In the genomic region with DNA sequence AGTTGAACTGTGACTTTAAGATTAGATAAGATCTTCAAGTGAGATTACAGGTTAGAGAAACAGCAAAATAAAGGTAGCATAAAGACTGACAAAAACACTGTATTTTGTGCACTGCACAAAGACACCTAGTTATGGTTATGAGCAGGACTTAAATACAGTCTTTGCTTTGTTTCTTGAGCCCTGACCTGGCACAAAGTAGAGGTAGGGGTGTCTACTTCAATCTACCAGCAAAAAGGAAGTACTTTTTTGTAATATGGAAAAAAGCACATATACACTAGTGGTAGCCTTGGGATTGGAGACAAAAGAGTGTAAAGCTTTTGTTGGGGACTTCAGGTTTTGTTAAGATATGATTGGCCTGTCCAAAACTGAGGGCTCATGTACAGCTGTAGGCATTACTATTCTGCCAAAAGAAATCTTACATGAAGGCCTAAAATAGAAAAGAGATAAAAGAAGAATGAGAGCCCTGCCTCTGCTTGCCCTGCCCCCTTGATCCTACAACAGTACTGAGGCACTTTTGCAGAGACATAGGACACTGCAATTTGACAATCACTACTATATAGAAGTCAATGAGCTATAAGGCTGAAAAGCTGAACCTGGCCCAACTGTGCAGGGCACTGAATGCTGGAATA, we compare ENCODE assay signal across 21 cellular contexts.
DNase-seq lines count a peak whose midpoint lies in the region; ATAC-seq and TF ChIP-seq lines count a peak whose summit lies in the region.
"Had no signal": no experiment of that assay in that cellular context is flagged by ENCODE, and none has a peak within 500 bp of the region (broad histone marks: within the 10 kb centered on the region; RNA-seq: fewer than 3 reads in every experiment).

No MANE protein-coding gene starts in this region.

- no peak for ATAC-seq in activated T-cell treated with anti-CD3 and anti-CD28 coated beads, Interleukin-2, amount 50 U/mL, for 72 hours (replicated peaks in 1 of 2)
- ATAC-seq in stimulated activated effector memory CD8-positive, alpha-beta T cell treated with anti-CD3 and anti-CD28 coated beads, Interleukin-12 subunit alpha, Interleukin-12 subunit beta, amount 100 ng/mL, for 72 hours: no peak
- ATAC-seq: HepG2 had no signal

- H3K9me3 Mint-ChIP-seq in activated T-cell treated with anti-CD3 and anti-CD28 coated beads, Interleukin-2, amount 50 U/mL, for 72 hours: peaks cover 0 to 1% of the 10 kb centered on the region in 2 donors
- peaks cover 4% of the 10 kb centered on the region for H3K9me3 Mint-ChIP-seq in activated T-cell treated with anti-CD3 and anti-CD28 coated beads, Interleukin-2, amount 50 U/mL, for 24 hours
- H3K9me3 Mint-ChIP-seq in activated T-helper 1 cell treated with anti-CD3 and anti-CD28 coated beads, Interleukin-12 subunit alpha, Interleukin-12 subunit beta, Interleukin-2, Interleukin-4 antibody, amounts not matched to agents 30 ng/mL and 10 ng/mL and 1 ng/mL, durations not matched to agents 14 hours and 24 hours and 36 hours: no peaks in the 10 kb centered on the region
- H3K9me3 Mint-ChIP-seq in stimulated activated effector memory CD8-positive, alpha-beta T cell treated with anti-CD3 and anti-CD28 coated beads, Interleukin-12 subunit alpha, Interleukin-12 subunit beta, amount 100 ng/mL, for 72 hours: no peaks in the 10 kb centered on the region

- no peak for DNase-seq in activated T-cell treated with anti-CD3 and anti-CD28 coated beads, Interleukin-2, amount 50 U/mL, for 72 hours
- no peak for DNase-seq in activated T-cell treated with anti-CD3 and anti-CD28 coated beads, Interleukin-2, amount 50 U/mL, for 24 hours
- no peak for DNase-seq in activated T-helper 1 cell treated with anti-CD3 and anti-CD28 coated beads, Interleukin-12 subunit alpha, Interleukin-12 subunit beta, Interleukin-2, Interleukin-4 antibody, amounts not matched to agents 30 ng/mL and 10 ng/mL and 1 ng/mL, durations not matched to agents 14 hours and 24 hours and 36 hours (ENCODE audit: low spot score)
- DNase-seq in left ventricle myocardium inferior (no peak), iPS-NIHi7 (ENCODE audit: extremely low spot score) (no peak), activated gamma-delta T cell treated with Interleukin-2 at 50 U/mL for 16 hours (no peak)
- DNase-seq in stimulated activated effector memory CD8-positive, alpha-beta T cell treated with anti-CD3 and anti-CD28 coated beads, Interleukin-12 subunit alpha, Interleukin-12 subunit beta, amount 100 ng/mL, for 72 hours (ENCODE audit: low spot score in 2 of 2): no peak
- DNase-seq in central memory CD4-positive, alpha-beta T cell: no peak
- DNase-seq: AML-193, Caco-2, GDM1, H7, KBM-7, NCI-H1105, NCI-H1694, NCI-H510A treated with DMSO at 0.1 percent for 48 hours, NCI-H82, OCI-M1 had no signal

- H3K4me3 ChIP-seq in left ventricle myocardium inferior: no peak overlapping the region

- TF ChIP-seq CTCF in left ventricle myocardium inferior (IDR thresholded peaks at IDR 0.05; ENCODE audit: borderline replicate concordance): no peak

- H3K27me3 Mint-ChIP-seq in activated T-cell treated with anti-CD3 and anti-CD28 coated beads, Interleukin-2, amount 50 U/mL, for 72 hours (ENCODE audit: low read depth): no peaks in the 10 kb centered on the region
- H3K27me3 Mint-ChIP-seq in activated T-cell treated with anti-CD3 and anti-CD28 coated beads, Interleukin-2, amount 50 U/mL, for 24 hours: no peaks in the 10 kb centered on the region
- H3K27me3 Mint-ChIP-seq in activated T-helper 1 cell treated with anti-CD3 and anti-CD28 coated beads, Interleukin-12 subunit alpha, Interleukin-12 subunit beta, Interleukin-2, Interleukin-4 antibody, amounts not matched to agents 30 ng/mL and 10 ng/mL and 1 ng/mL, durations not matched to agents 14 hours and 24 hours and 36 hours (ENCODE audit: insufficient read depth): no peaks in the 10 kb centered on the region

- no peaks in the 10 kb centered on the region for H3K9me3 ChIP-seq in left ventricle myocardium inferior (replicated peaks)
- H3K9me3 ChIP-seq: Caco-2 had no signal

- peak overlapping the region; percentile 65 for H3K27ac Mint-ChIP-seq in activated T-cell treated with anti-CD3 and anti-CD28 coated beads, Interleukin-2, amount 50 U/mL, for 72 hours
- no peak overlapping the region for H3K27ac Mint-ChIP-seq in activated T-cell treated with anti-CD3 and anti-CD28 coated beads, Interleukin-2, amount 50 U/mL, for 24 hours
- peak overlapping the region; percentile 18 for H3K27ac Mint-ChIP-seq in activated T-helper 1 cell treated with anti-CD3 and anti-CD28 coated beads, Interleukin-12 subunit alpha, Interleukin-12 subunit beta, Interleukin-2, Interleukin-4 antibody, amounts not matched to agents 30 ng/mL and 10 ng/mL and 1 ng/mL, durations not matched to agents 14 hours and 24 hours and 36 hours
- peak overlapping the region; percentile 58 for H3K27ac Mint-ChIP-seq in stimulated activated effector memory CD8-positive, alpha-beta T cell treated with anti-CD3 and anti-CD28 coated beads, Interleukin-12 subunit alpha, Interleukin-12 subunit beta, amount 100 ng/mL, for 72 hours

- H3K4me3 Mint-ChIP-seq in activated T-cell treated with anti-CD3 and anti-CD28 coated beads, Interleukin-2, amount 50 U/mL, for 72 hours: no peak overlapping the region
- H3K4me3 Mint-ChIP-seq in activated T-cell treated with anti-CD3 and anti-CD28 coated beads, Interleukin-2, amount 50 U/mL, for 24 hours: no peak overlapping the region
- H3K4me3 Mint-ChIP-seq in activated T-helper 1 cell treated with anti-CD3 and anti-CD28 coated beads, Interleukin-12 subunit alpha, Interleukin-12 subunit beta, Interleukin-2, Interleukin-4 antibody, amounts not matched to agents 30 ng/mL and 10 ng/mL and 1 ng/mL, durations not matched to agents 14 hours and 24 hours and 36 hours: no peak overlapping the region
- H3K4me3 Mint-ChIP-seq in stimulated activated effector memory CD8-positive, alpha-beta T cell treated with anti-CD3 and anti-CD28 coated beads, Interleukin-12 subunit alpha, Interleukin-12 subunit beta, amount 100 ng/mL, for 72 hours: no peak overlapping the region

- peaks cover 25% of the 10 kb centered on the region for H3K4me1 Mint-ChIP-seq in activated T-cell treated with anti-CD3 and anti-CD28 coated beads, Interleukin-2, amount 50 U/mL, for 72 hours (ENCODE audit: low read depth)
- peaks cover 31% of the 10 kb centered on the region for H3K4me1 Mint-ChIP-seq in activated T-cell treated with anti-CD3 and anti-CD28 coated beads, Interleukin-2, amount 50 U/mL, for 24 hours (ENCODE audit: low read depth)
- H3K4me1 Mint-ChIP-seq in activated T-helper 1 cell treated with anti-CD3 and anti-CD28 coated beads, Interleukin-12 subunit alpha, Interleukin-12 subunit beta, Interleukin-2, Interleukin-4 antibody, amounts not matched to agents 30 ng/mL and 10 ng/mL and 1 ng/mL, durations not matched to agents 14 hours and 24 hours and 36 hours (ENCODE audit: low read depth): peaks cover 28% of the 10 kb centered on the region
- H3K4me1 Mint-ChIP-seq in stimulated activated effector memory CD8-positive, alpha-beta T cell treated with anti-CD3 and anti-CD28 coated beads, Interleukin-12 subunit alpha, Interleukin-12 subunit beta, amount 100 ng/mL, for 72 hours: peaks cover 13% of the 10 kb centered on the region

- H3K36me3 Mint-ChIP-seq in activated T-cell treated with anti-CD3 and anti-CD28 coated beads, Interleukin-2, amount 50 U/mL, for 72 hours (ENCODE audit: insufficient read depth in 2 of 2): peaks cover 11 to 55% of the 10 kb centered on the region in 2 donors
- H3K36me3 Mint-ChIP-seq in activated T-cell treated with anti-CD3 and anti-CD28 coated beads, Interleukin-2, amount 50 U/mL, for 24 hours (ENCODE audit: low read depth): peaks cover 88% of the 10 kb centered on the region
- peaks cover 51% of the 10 kb centered on the region for H3K36me3 Mint-ChIP-seq in activated T-helper 1 cell treated with anti-CD3 and anti-CD28 coated beads, Interleukin-12 subunit alpha, Interleukin-12 subunit beta, Interleukin-2, Interleukin-4 antibody, amounts not matched to agents 30 ng/mL and 10 ng/mL and 1 ng/mL, durations not matched to agents 14 hours and 24 hours and 36 hours (ENCODE audit: low read depth)
- peaks cover 100% of the 10 kb centered on the region for H3K36me3 Mint-ChIP-seq in stimulated activated effector memory CD8-positive, alpha-beta T cell treated with anti-CD3 and anti-CD28 coated beads, Interleukin-12 subunit alpha, Interleukin-12 subunit beta, amount 100 ng/mL, for 72 hours

- H3K27me3 ChIP-seq in left ventricle myocardium inferior (ENCODE audit: low read depth): no peaks in the 10 kb centered on the region

- peak overlapping the region; percentile 68 for H3K27ac ChIP-seq in left ventricle myocardium inferior (replicated peaks)
- H3K27ac ChIP-seq: 22Rv1, C4-2B had no signal

- intact Hi-C loops in activated T-helper 1 cell treated with anti-CD3 and anti-CD28 coated beads, Interleukin-12 subunit alpha, Interleukin-12 subunit beta, Interleukin-2, Interleukin-4 antibody, amounts not matched to agents 30 ng/mL and 10 ng/mL and 1 ng/mL, durations not matched to agents 14 hours and 24 hours and 36 hours (cut with micrococcal nuclease): loop anchor here (5.0 to 10.0 kb wide), 2 partner anchors 98 to 310 kb away; partner anchors contain the start of gene ALCAM
- intact Hi-C loops in left ventricle myocardium inferior (cut with micrococcal nuclease): no loop called here

- H3K36me3 ChIP-seq in left ventricle myocardium inferior: peaks cover 73% of the 10 kb centered on the region

- peaks cover 54% of the 10 kb centered on the region for H3K4me1 ChIP-seq in left ventricle myocardium inferior
